Comparison of ENCODE assay signal across 29 cellular contexts in the genomic region with DNA sequence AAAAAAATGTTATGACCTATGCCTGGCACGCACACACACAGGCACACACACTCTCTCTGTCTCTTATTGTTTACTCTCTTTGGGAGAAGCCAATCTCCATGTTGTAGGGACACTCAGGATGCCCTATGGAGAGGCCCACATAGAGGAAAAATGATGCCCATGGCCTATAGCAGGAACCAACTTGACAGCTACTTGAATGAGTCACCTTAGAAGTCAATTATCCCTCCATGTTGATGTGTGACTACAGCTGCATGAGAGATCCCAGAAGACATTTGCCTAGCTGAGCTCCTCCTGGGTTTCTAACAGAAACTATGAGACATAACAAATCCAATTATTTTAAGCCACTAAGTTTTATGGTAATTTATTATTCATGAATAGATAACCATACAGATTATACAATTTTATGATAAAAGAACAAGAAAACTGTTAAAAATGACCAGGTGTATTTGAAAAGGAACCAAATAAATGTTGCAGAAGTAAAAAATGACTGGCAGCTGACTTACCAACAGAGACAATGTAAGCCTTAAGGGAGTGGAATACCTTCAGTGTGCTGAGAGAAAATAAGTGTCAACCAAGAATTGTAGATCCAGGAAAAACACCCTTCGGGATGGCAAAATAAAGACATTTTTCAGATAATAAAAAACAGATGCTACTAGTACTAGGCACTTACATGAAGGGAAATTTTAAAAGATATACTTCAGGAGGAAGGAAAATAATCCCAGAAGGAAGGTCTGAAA.
"Had no signal": no experiment of that assay in that cellular context is flagged by ENCODE, and none has a peak within 500 bp of the region (broad histone marks: within the 10 kb centered on the region; RNA-seq: fewer than 3 reads in every experiment).

No MANE protein-coding gene starts in this region.

- H3K9me3 ChIP-seq: SK-N-SH had no signal

- H3K4me3 Mint-ChIP-seq: activated CD8-positive, alpha-beta T cell treated with anti-CD3 and anti-CD28 coated beads, Interleukin-2, amount 10 ng/mL, durations not matched to agents 7 days and 5 days; activated naive CD4-positive, alpha-beta T cell treated with anti-CD3 and anti-CD28 coated beads, Interleukin-2, amount 50 U/mL, for 24 hours; activated T-cell treated with anti-CD3 and anti-CD28 coated beads, Interleukin-2, amount 50 U/mL, for 24 hours; activated T-helper 1 cell treated with anti-CD3 and anti-CD28 coated beads, Interleukin-12 subunit alpha, Interleukin-12 subunit beta, Interleukin-2, Interleukin-4 antibody, amounts not matched to agents 30 ng/mL and 10 ng/mL and 1 ng/mL, durations not matched to agents 14 hours and 24 hours and 36 hours; central memory CD8-positive, alpha-beta T cell had no signal

- H3K36me3 ChIP-seq: SJCRH30, WERI-Rb-1 had no signal

- H3K27me3 ChIP-seq: SJCRH30 had no signal

- H3K9ac ChIP-seq: SK-N-SH had no signal

- H3K27ac Mint-ChIP-seq: activated CD8-positive, alpha-beta T cell treated with anti-CD3 and anti-CD28 coated beads, Interleukin-2, amount 10 ng/mL, durations not matched to agents 7 days and 5 days; activated naive CD4-positive, alpha-beta T cell treated with anti-CD3 and anti-CD28 coated beads, Interleukin-2, amount 50 U/mL, for 24 hours; activated T-cell treated with anti-CD3 and anti-CD28 coated beads, Interleukin-2, amount 50 U/mL, for 24 hours; activated T-helper 1 cell treated with anti-CD3 and anti-CD28 coated beads, Interleukin-12 subunit alpha, Interleukin-12 subunit beta, Interleukin-2, Interleukin-4 antibody, amounts not matched to agents 30 ng/mL and 10 ng/mL and 1 ng/mL, durations not matched to agents 14 hours and 24 hours and 36 hours had no signal

- DNase-seq: activated CD4-positive, alpha-beta T cell treated with anti-CD3 and anti-CD28 coated beads for 4 hours; activated CD8-positive, alpha-beta T cell treated with anti-CD3 and anti-CD28 coated beads, Interleukin-2, amount 10 ng/mL, durations not matched to agents 7 days and 5 days; activated effector memory CD4-positive, alpha-beta T cell treated with Interleukin-2 at 50 U/mL for 16 hours; activated naive CD4-positive, alpha-beta T cell; activated T-cell treated with anti-CD3 and anti-CD28 coated beads, Interleukin-2, amount 50 U/mL, for 24 hours; aorta; Kasumi-1; KBM-7; NCI-H1092; NCI-H1417 treated with DMSO at 0.1 percent for 48 hours; NCI-H1694; NCI-H2029; NCI-H2107; NCI-H2171 treated with DMSO at 0.1 percent for 48 hours; NCI-H345; NCI-H510A; NCI-H526 treated with DMSO at 0.1 percent for 48 hours; NCI-H82; Right ventricle myocardium superior; SJCRH30; SK-N-SH; T-helper 1 cell; WERI-Rb-1 had no signal

- H3K4me1 Mint-ChIP-seq: activated naive CD4-positive, alpha-beta T cell treated with anti-CD3 and anti-CD28 coated beads, Interleukin-2, amount 50 U/mL, for 24 hours; central memory CD8-positive, alpha-beta T cell had no signal

- H3K27me3 Mint-ChIP-seq: activated naive CD4-positive, alpha-beta T cell treated with anti-CD3 and anti-CD28 coated beads, Interleukin-2, amount 50 U/mL, for 24 hours; activated T-cell treated with anti-CD3 and anti-CD28 coated beads, Interleukin-2, amount 50 U/mL, for 24 hours; central memory CD8-positive, alpha-beta T cell had no signal

- H3K4me3 ChIP-seq: SJCRH30 had no signal

- H3K9me3 Mint-ChIP-seq: central memory CD8-positive, alpha-beta T cell had no signal

- H3K4me1 ChIP-seq: SJCRH30 had no signal

- ATAC-seq: activated CD4-positive, CD25-positive, alpha-beta regulatory T cell treated with anti-CD3 and anti-CD28 coated beads, Interleukin-2, amount 50 U/mL, for 24 hours; activated CD8-positive, alpha-beta T cell treated with anti-CD3 and anti-CD28 coated beads, Interleukin-2, amount 10 ng/mL, durations not matched to agents 7 days and 5 days; Panc1 had no signal

- H3K36me3 Mint-ChIP-seq: activated naive CD4-positive, alpha-beta T cell treated with anti-CD3 and anti-CD28 coated beads, Interleukin-2, amount 50 U/mL, for 24 hours had no signal

- H3K27ac ChIP-seq: RWPE1, SJCRH30, WERI-Rb-1 had no signal

- H3K4me2 ChIP-seq: SK-N-SH had no signal
